ENCODE assay signal across 20 cellular contexts in the genomic region with DNA sequence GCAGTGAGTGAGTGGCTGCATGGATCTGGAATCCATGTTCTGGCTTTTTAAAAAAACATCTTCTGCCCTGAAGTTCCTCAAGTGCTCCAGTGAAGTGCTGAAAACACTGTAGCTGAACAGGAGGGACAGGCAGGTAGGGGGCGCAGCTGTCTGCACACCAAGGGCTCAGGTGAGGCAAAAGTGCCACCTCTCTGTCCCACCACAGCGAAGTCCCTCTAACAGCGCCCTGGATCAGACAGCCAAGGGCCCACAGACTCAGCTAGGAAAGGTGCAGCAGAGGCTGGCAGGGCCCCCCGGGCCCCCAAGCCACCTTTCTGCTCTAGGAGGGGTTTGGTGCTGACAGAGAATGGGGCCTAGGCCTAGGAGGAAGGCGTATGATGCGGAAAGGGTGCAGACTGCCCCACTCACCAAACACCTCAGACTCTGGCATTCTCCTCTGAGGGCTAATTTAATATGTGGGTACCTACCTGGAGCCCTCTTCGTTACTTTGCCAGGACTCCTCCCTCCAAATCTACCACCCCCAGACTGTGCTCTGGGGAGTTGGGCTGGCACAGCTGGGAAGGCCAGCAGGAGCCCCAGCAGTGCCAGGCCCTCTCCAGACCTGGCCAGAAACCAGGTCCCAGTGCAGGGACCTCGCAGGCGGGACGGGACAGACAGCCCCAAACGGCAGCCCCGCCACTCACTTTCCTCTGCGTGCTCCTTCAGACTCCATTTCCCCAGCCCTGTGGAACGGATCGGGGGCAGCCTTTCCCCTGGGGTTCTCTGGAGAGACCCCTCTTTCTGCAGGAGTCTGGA.
A peak's percentile ranks its signal among the peaks of the same experiment; 100 is the strongest.
DNase-seq lines count a peak whose midpoint lies in the region; ATAC-seq, FAIRE-seq and TF ChIP-seq lines count a peak whose summit lies in the region.
"Had no signal": no experiment of that assay in that cellular context is flagged by ENCODE, and none has a peak within 500 bp of the region (broad histone marks: within the 10 kb centered on the region; RNA-seq: fewer than 3 reads in every experiment).

No MANE protein-coding gene starts in this region.

- H3K9me2 ChIP-seq in OCI-LY7 (ENCODE audit: insufficient read depth, low read length): no peaks in the 10 kb centered on the region

- no peak overlapping the region for H2AFZ ChIP-seq in HepG2 (ENCODE audit: low read length)
- no peak overlapping the region for H2AFZ ChIP-seq in OCI-LY7 (ENCODE audit: low read length)

- DNase-seq in HepG2 (ENCODE audit: low spot score) (no peak), right lobe of liver (no peak), OCI-LY7 (ENCODE audit: low spot score) (no peak), iPS-NIHi11 (ENCODE audit: low spot score) (peak; percentile 46), NCI-H345 treated with DMSO at 0.1 percent for 48 hours (lab: John Stamatoyannopoulos, UW; ENCODE audit: unreplicated experiment) (no peak), breast epithelium (ENCODE audit: low spot score in 2 of 2) (no peak), sciatic nerve (ENCODE audit: low spot score) (no peak)
- DNase-seq: activated B cell treated with CpG ODN at 0.5 μM for 24 hours; activated naive CD4-positive, alpha-beta T cell; activated T-cell treated with anti-CD3 and anti-CD28 coated beads, Interleukin-2, amount 50 U/mL, for 4 hours; COR-L47; dermis blood vessel endothelial cell; DMS79 treated with DMSO at 0.1 percent for 48 hours; Karpas-422; NCI-H1694 treated with DMSO at 0.1 percent for 48 hours; NCI-H526 treated with DMSO at 0.1 percent for 48 hours; stimulated activated CD4-positive, alpha-beta T cell treated with anti-CD3 and anti-CD28 coated beads, Interleukin-4, amount 100 ng/mL, for 24 hours; T-helper 9 cell had no signal

- in situ Hi-C loops in HepG2 (cut with HindIII; ENCODE audit: extremely low pct_ligation_motif_present, low pct_unique_long_range_greater_than_20kb): no loop called here

- H3K4me1 ChIP-seq in HepG2 (ENCODE audit: insufficient read depth, low read length): peaks cover 9% of the 10 kb centered on the region
- H3K4me1 ChIP-seq in right lobe of liver: peaks cover 0 to 9% (median 2%) of the 10 kb centered on the region in 4 donors
- H3K4me1 ChIP-seq in OCI-LY7 (ENCODE audit: insufficient read depth, low read length, poor library complexity, severe bottlenecking): no peaks in the 10 kb centered on the region
- H3K4me1 ChIP-seq in breast epithelium: no peaks in the 10 kb centered on the region

- TF ChIP-seq EP300 in HepG2 (IDR thresholded peaks at IDR 0.05; ENCODE audit: low read depth in 2 of 2, low read length in 2 of 2) (no peak), HepG2 (CRISPR knock-in tag; IDR thresholded peaks at IDR 0.05; ENCODE audit: borderline replicate concordance) (no peak)

- H3K27me3 ChIP-seq in HepG2 (ENCODE audit: control insufficient read depth in 1 of 2, insufficient read depth in 2 of 2, low read length in 2 of 2) (peaks cover 1 to 9% of the 10 kb centered on the region in 2 experiments; a peak in 1 of 5 replicates), right lobe of liver (no peaks in the 10 kb centered on the region), breast epithelium (no peaks in the 10 kb centered on the region)

- WGBS in HepG2 (ENCODE audit: low lambda C conversion rate): 64% methylated on average over 10 of the region's 15 CpGs
- WGBS in right lobe of liver (ENCODE audit: insufficient coverage, low coverage, low lambda C conversion rate, missing lambda C conversion rate): 83% methylated on average over 1 of the region's 15 CpGs

- CTCF ChIA-PET in HepG2 (lab: Yijun Ruan, JAX; ENCODE audit: low intra/inter-chr PET ratio, low total read pairs): no interaction called here
- CTCF ChIA-PET in OCI-LY7 (lab: Charles Lee; ENCODE audit: unreplicated experiment): no interaction called here

- no peaks in the 10 kb centered on the region for H4K20me1 ChIP-seq in HepG2 (ENCODE audit: insufficient read depth, low read length)
- H4K20me1 ChIP-seq in OCI-LY7 (ENCODE audit: insufficient read depth, low read length): no peaks in the 10 kb centered on the region

- no peak for TF ChIP-seq RAD21 in HepG2 (CRISPR knock-in tag; IDR thresholded peaks at IDR 0.05)

- no peak overlapping the region for H3K4me3 ChIP-seq in HepG2 (replicated peaks in 1 of 3; ENCODE audit: insufficient read depth in 1 of 3, low read depth in 2 of 3, low read length in 3 of 3)
- no peak overlapping the region for H3K4me3 ChIP-seq in right lobe of liver
- no peak overlapping the region for H3K4me3 ChIP-seq in OCI-LY7 (ENCODE audit: low read depth, low read length, poor library complexity, severe bottlenecking)
- no peak overlapping the region for H3K4me3 ChIP-seq in breast epithelium

- peak; percentile 40 for TF ChIP-seq CTCF in HepG2 (CRISPR knock-in tag; IDR thresholded peaks at IDR 0.05)
- no peak for TF ChIP-seq CTCF in right lobe of liver (IDR thresholded peaks at IDR 0.05)
- TF ChIP-seq CTCF in OCI-LY7 (conservative IDR thresholded peaks at IDR 0.05; ENCODE audit: low read length): peak; percentile 44
- TF ChIP-seq CTCF in breast epithelium (IDR thresholded peaks at IDR 0.05): no peak

- POLR2A ChIA-PET in HepG2 (lab: Yijun Ruan, JAX): no interaction called here
- POLR2A ChIA-PET in OCI-LY7 (lab: Charles Lee): no interaction called here

- no peak for FAIRE-seq in HepG2 (lab: Jason Lieb, UNC)
- FAIRE-seq: bronchial epithelial cell had no signal

- TF ChIP-seq POLR2A in HepG2 (IDR thresholded peaks at IDR 0.05; ENCODE audit: insufficient read depth in 1 of 2, low read depth in 2 of 2, low read length in 2 of 2) (no peak), right lobe of liver (IDR thresholded peaks at IDR 0.05) (no peak), breast epithelium (IDR thresholded peaks at IDR 0.05) (no peak)

- H3K27ac ChIP-seq in HepG2 (ENCODE audit: extremely low read length, insufficient read depth, low read length): no peak overlapping the region
- no peak overlapping the region for H3K27ac ChIP-seq in right lobe of liver
- no peak overlapping the region for H3K27ac ChIP-seq in OCI-LY7 (ENCODE audit: low read depth, low read length, poor library complexity, severe bottlenecking)
- H3K27ac ChIP-seq in breast epithelium: no peak overlapping the region

- H3K9me3 ChIP-seq in HepG2 (ENCODE audit: low read length): no peaks in the 10 kb centered on the region
- no peaks in the 10 kb centered on the region for H3K9me3 ChIP-seq in right lobe of liver
- no peaks in the 10 kb centered on the region for H3K9me3 ChIP-seq in OCI-LY7 (ENCODE audit: low read length)
- H3K9me3 ChIP-seq in breast epithelium: no peaks in the 10 kb centered on the region

- H3K79me2 ChIP-seq in HepG2 (ENCODE audit: insufficient read depth, low read length) (no peaks in the 10 kb centered on the region), OCI-LY7 (ENCODE audit: insufficient read depth, low read depth, low read length) (no peaks in the 10 kb centered on the region)

- H3K4me2 ChIP-seq in HepG2 (ENCODE audit: low read depth, low read length) (no peak overlapping the region), OCI-LY7 (ENCODE audit: low read length) (no peak overlapping the region)

- ATAC-seq in HepG2: peak; percentile 83
- ATAC-seq in right lobe of liver: no peak
- ATAC-seq in sciatic nerve: no peak
- ATAC-seq in GM18909 (IDR thresholded peaks at IDR 0.05; ENCODE audit: poor library complexity, unreplicated experiment): no peak
- ATAC-seq: activated T-cell treated with anti-CD3 and anti-CD28 coated beads, Interleukin-2, amount 50 U/mL, for 4 hours had no signal

- BruUV-seq in HepG2 (replicated peaks; lab: Mats Ljungman, UMichigan) (no TSS peak), OCI-LY7 (replicated peaks; lab: Mats Ljungman, UMichigan) (no TSS peak)

- intact Hi-C loops in HepG2 (cut with micrococcal nuclease; ENCODE audit: unreplicated experiment) (no loop called here), right lobe of liver (cut with DNase I) (no loop called here), OCI-LY7 (cut with micrococcal nuclease; ENCODE audit: unreplicated experiment) (no loop called here), breast epithelium (cut with DNase I; ENCODE audit: low total_unique reads) (no loop called here), sciatic nerve (cut with DNase I) (no loop called here)

- H3K36me3 ChIP-seq in HepG2 (replicated peaks in 1 of 2; ENCODE audit: control insufficient read depth in 1 of 2, insufficient read depth in 2 of 2, low read length in 2 of 2): no peaks in the 10 kb centered on the region
- no peaks in the 10 kb centered on the region for H3K36me3 ChIP-seq in right lobe of liver
- no peaks in the 10 kb centered on the region for H3K36me3 ChIP-seq in OCI-LY7 (ENCODE audit: insufficient read depth, low read length)
- no peaks in the 10 kb centered on the region for H3K36me3 ChIP-seq in breast epithelium

- no peak overlapping the region for H3K9ac ChIP-seq in HepG2 (ENCODE audit: insufficient read depth, low read depth, low read length)

TF ChIP-seq in HepG2, 621 proteins besides CTCF, POLR2A, EP300 and RAD21 (continues in another document):
- TF ChIP-seq ZNF790 (CRISPR knock-in tag; IDR thresholded peaks at IDR 0.05; ENCODE audit: borderline replicate concordance): no peak
- TF ChIP-seq ZSCAN30 (CRISPR knock-in tag; IDR thresholded peaks at IDR 0.05): no peak
- no peak for TF ChIP-seq PLRG1 (conservative IDR thresholded peaks at IDR 0.05)
- no peak for TF ChIP-seq ZNF446 (CRISPR knock-in tag; IDR thresholded peaks at IDR 0.05)
- no peak for TF ChIP-seq ATF7 (IDR thresholded peaks at IDR 0.05)
- TF ChIP-seq ATF7 (CRISPR knock-in tag; IDR thresholded peaks at IDR 0.05): no peak
- TF ChIP-seq, protein P1, sequence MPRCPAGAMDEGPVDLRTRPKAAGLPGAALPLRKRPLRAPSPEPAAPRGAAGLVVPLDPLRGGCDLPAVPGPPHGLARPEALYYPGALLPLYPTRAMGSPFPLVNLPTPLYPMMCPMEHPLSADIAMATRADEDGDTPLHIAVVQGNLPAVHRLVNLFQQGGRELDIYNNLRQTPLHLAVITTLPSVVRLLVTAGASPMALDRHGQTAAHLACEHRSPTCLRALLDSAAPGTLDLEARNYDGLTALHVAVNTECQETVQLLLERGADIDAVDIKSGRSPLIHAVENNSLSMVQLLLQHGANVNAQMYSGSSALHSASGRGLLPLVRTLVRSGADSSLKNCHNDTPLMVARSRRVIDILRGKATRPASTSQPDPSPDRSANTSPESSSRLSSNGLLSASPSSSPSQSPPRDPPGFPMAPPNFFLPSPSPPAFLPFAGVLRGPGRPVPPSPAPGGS (CRISPR knock-in tag; IDR thresholded peaks at IDR 0.05): no peak
- TF ChIP-seq SIX4 (CRISPR knock-in tag; IDR thresholded peaks at IDR 0.05): no peak
- TF ChIP-seq ZNF432 (CRISPR knock-in tag; IDR thresholded peaks at IDR 0.05; ENCODE audit: borderline replicate concordance): no peak
- TF ChIP-seq RARG (CRISPR knock-in tag; IDR thresholded peaks at IDR 0.05; ENCODE audit: low read depth): no peak
- no peak for TF ChIP-seq ZNF564 (CRISPR knock-in tag; IDR thresholded peaks at IDR 0.05)
- TF ChIP-seq HNRNPL (IDR thresholded peaks at IDR 0.05; ENCODE audit: low read depth, low read length): no peak

Comparison
In these comparisons a context has a peak if more than half of its experiments do, and no peak if none do; other contexts are left out.
1. CTCF ChIP-seq: peak in HepG2 (single experiment) and OCI-LY7 (single experiment); none in right lobe of liver (0 of 4) and breast epithelium (0 of 3).